In genomic region chr5:2556375-2556966, GRCh38 we compare ENCODE assay signal across 16 cellular contexts.
A peak's percentile ranks its signal among the peaks of the same experiment; 100 is the strongest.
DNase-seq lines count a peak whose midpoint lies in the region; ATAC-seq and TF ChIP-seq lines count a peak whose summit lies in the region.
"Had no signal": no experiment of that assay in that cellular context is flagged by ENCODE, and none has a peak within 500 bp of the region (broad histone marks: within the 10 kb centered on the region; RNA-seq: fewer than 3 reads in every experiment).

No MANE protein-coding gene starts in this region.

- CTCF ChIA-PET in CD4-positive, alpha-beta T cell (lab: Charles Lee) = no interaction called here

- H3K4me3 ChIP-seq in esophagus muscularis mucosa = no peak overlapping the region
- H3K4me3 ChIP-seq: GM12878, GM23248 had no signal

- TF ChIP-seq CTCF in esophagus muscularis mucosa (IDR thresholded peaks at IDR 0.05) (no peak), nephron progenitor cell (IDR thresholded peaks at IDR 0.05) (no peak)
- no peak for TF ChIP-seq CTCF in CD4-positive, alpha-beta T cell (IDR thresholded peaks at IDR 0.05)

- H3K36me3 Mint-ChIP-seq in nephron progenitor cell (ENCODE audit: low read depth) = peaks cover 7% of the 10 kb centered on the region
- H3K36me3 Mint-ChIP-seq in CD4-positive, alpha-beta T cell (ENCODE audit: low read depth) = no peaks in the 10 kb centered on the region
- H3K36me3 Mint-ChIP-seq: CD4-positive, CD25-positive, alpha-beta regulatory T cell; CD8-positive, alpha-beta memory T cell had no signal

- H3K9me3 Mint-ChIP-seq in nephron progenitor cell = peaks cover 47% of the 10 kb centered on the region
- H3K9me3 Mint-ChIP-seq in CD4-positive, alpha-beta T cell = peaks cover 9% of the 10 kb centered on the region

- DNase-seq in esophagus muscularis mucosa (ENCODE audit: extremely low spot score) = peak; percentile 79
- peak; percentile 77 for DNase-seq in mesenteric fat pad (ENCODE audit: low spot score)
- peak; percentile 56 for DNase-seq in posterior vena cava (ENCODE audit: low spot score)
- DNase-seq in nephron progenitor cell = no peak
- no peak for DNase-seq in CD4-positive, alpha-beta T cell
- DNase-seq: C1 segment of cervical spinal cord; CD4-positive, CD25-positive, alpha-beta regulatory T cell; CD8-positive, alpha-beta memory T cell; DMS 273 treated with DMSO at 0.1 percent for 48 hours; EL; GDM1; GM23248; H7; HCEC 1CT had no signal

- no peak for TF ChIP-seq EP300 in esophagus muscularis mucosa (IDR thresholded peaks at IDR 0.05)

- intact Hi-C loops in esophagus muscularis mucosa (cut with DNase I) (no loop called here), posterior vena cava (cut with DNase I) (no loop called here)
- intact Hi-C loops in CD4-positive, alpha-beta T cell (cut with DNase I, micrococcal nuclease) = no loop called here

- WGBS in esophagus muscularis mucosa = 96% methylated on average over 9 of the region's 10 CpGs

- H3K36me3 ChIP-seq in esophagus muscularis mucosa = no peaks in the 10 kb centered on the region

- peaks cover 0 to 4% (median 0%) of the 10 kb centered on the region in 4 donors for H3K27me3 ChIP-seq in esophagus muscularis mucosa
- no peaks in the 10 kb centered on the region for H3K27me3 ChIP-seq in CD4-positive, alpha-beta T cell (ENCODE audit: control insufficient read depth, insufficient read depth, low read length)

- ATAC-seq in HG02970 (IDR thresholded peaks at IDR 0.05; ENCODE audit: low FRiP score, unreplicated experiment) = no peak
- ATAC-seq in CD4-positive, alpha-beta T cell (ENCODE audit: poor library complexity) = no peak
- ATAC-seq: GM12878 had no signal

- H3K27ac Mint-ChIP-seq in nephron progenitor cell = no peak overlapping the region
- H3K27ac Mint-ChIP-seq in CD4-positive, alpha-beta T cell = no peak overlapping the region
- H3K27ac Mint-ChIP-seq: CD4-positive, CD25-positive, alpha-beta regulatory T cell; CD8-positive, alpha-beta memory T cell had no signal

- peaks cover 0 to 33% (median 24%) of the 10 kb centered on the region in 4 donors for H3K9me3 ChIP-seq in esophagus muscularis mucosa
- H3K9me3 ChIP-seq in CD4-positive, alpha-beta T cell (ENCODE audit: control insufficient read depth, low read length) = no peaks in the 10 kb centered on the region

- TF ChIP-seq POLR2A in esophagus muscularis mucosa (IDR thresholded peaks at IDR 0.05; ENCODE audit: low read depth) = no peak

- POLR2A ChIA-PET in CD4-positive, alpha-beta T cell (lab: Charles Lee) = no interaction called here

- no peak overlapping the region for H3K27ac ChIP-seq in esophagus muscularis mucosa (replicated peaks in 1 of 4)
- H3K27ac ChIP-seq in CD4-positive, alpha-beta T cell (ENCODE audit: low read depth, low read length) = no peak overlapping the region
- H3K27ac ChIP-seq: GM23248 had no signal

- no peaks in the 10 kb centered on the region for H3K4me1 ChIP-seq in esophagus muscularis mucosa

- peaks cover 19% of the 10 kb centered on the region for H3K27me3 Mint-ChIP-seq in nephron progenitor cell (ENCODE audit: low read depth, poor library complexity)
- H3K27me3 Mint-ChIP-seq in CD4-positive, alpha-beta T cell = no peaks in the 10 kb centered on the region
- H3K27me3 Mint-ChIP-seq: CD4-positive, CD25-positive, alpha-beta regulatory T cell had no signal

- peaks cover 5% of the 10 kb centered on the region for H3K4me1 Mint-ChIP-seq in nephron progenitor cell
- no peaks in the 10 kb centered on the region for H3K4me1 Mint-ChIP-seq in CD4-positive, alpha-beta T cell (ENCODE audit: low read depth)
- H3K4me1 Mint-ChIP-seq: CD4-positive, CD25-positive, alpha-beta regulatory T cell; CD8-positive, alpha-beta memory T cell had no signal

- no peak overlapping the region for H3K4me3 Mint-ChIP-seq in nephron progenitor cell
- H3K4me3 Mint-ChIP-seq in CD4-positive, alpha-beta T cell = no peak overlapping the region
- H3K4me3 Mint-ChIP-seq: CD8-positive, alpha-beta memory T cell had no signal

Comparison
In these comparisons a context has a peak if more than half of its experiments do, and no peak if none do; other contexts are left out.
1. DNase-seq: peak in esophagus muscularis mucosa (single experiment), mesenteric fat pad (single experiment) and posterior vena cava (single experiment); none in nephron progenitor cell (single experiment) and CD4-positive, alpha-beta T cell (0 of 10).